In genomic region chr6:112501705-112502104, GRCh38 we compare ENCODE assay signal across 1 cellular context.
TF ChIP-seq lines count a peak whose summit lies in the region.

No MANE protein-coding gene starts in this region.

TF ChIP-seq in GM23338, 12 proteins besides CTCF, POLR2A, EP300 and RAD21 (continued from another document):
- TF ChIP-seq ZNF462 (CRISPR knock-in tag; IDR thresholded peaks at IDR 0.05): no peak
- no peak for TF ChIP-seq EZH2phosphoT487 (IDR thresholded peaks at IDR 0.05; ENCODE audit: unreplicated experiment)
- no peak for TF ChIP-seq JUNB (IDR thresholded peaks at IDR 0.05; ENCODE audit: unreplicated experiment)
- no peak for TF ChIP-seq STAT1 (IDR thresholded peaks at IDR 0.05; ENCODE audit: unreplicated experiment)
- no peak for TF ChIP-seq REST (IDR thresholded peaks at IDR 0.05; ENCODE audit: unreplicated experiment)
- no peak for TF ChIP-seq EZH2 (IDR thresholded peaks at IDR 0.05; ENCODE audit: low read depth, unreplicated experiment)
- TF ChIP-seq ZNF331 (CRISPR knock-in tag; IDR thresholded peaks at IDR 0.05; ENCODE audit: low read depth): no peak
- no peak for TF ChIP-seq NANOG (IDR thresholded peaks at IDR 0.05; ENCODE audit: borderline replicate concordance)
- no peak for TF ChIP-seq ZNF114 (CRISPR knock-in tag; IDR thresholded peaks at IDR 0.05)
- TF ChIP-seq CREB1 (CRISPR knock-in tag; IDR thresholded peaks at IDR 0.05; ENCODE audit: low read depth): no peak
- no peak for TF ChIP-seq POLR2AphosphoS5 (IDR thresholded peaks at IDR 0.05; ENCODE audit: low read depth)
